In genomic region chr11:10392680-10393079, GRCh38 we compare ENCODE assay signal across 1 cellular context.
TF ChIP-seq lines count a peak whose summit lies in the region.

No MANE protein-coding gene starts in this region.

TF ChIP-seq in K562, 482 proteins besides CTCF, POLR2A, EP300 and RAD21:
- TF ChIP-seq, protein P1, sequence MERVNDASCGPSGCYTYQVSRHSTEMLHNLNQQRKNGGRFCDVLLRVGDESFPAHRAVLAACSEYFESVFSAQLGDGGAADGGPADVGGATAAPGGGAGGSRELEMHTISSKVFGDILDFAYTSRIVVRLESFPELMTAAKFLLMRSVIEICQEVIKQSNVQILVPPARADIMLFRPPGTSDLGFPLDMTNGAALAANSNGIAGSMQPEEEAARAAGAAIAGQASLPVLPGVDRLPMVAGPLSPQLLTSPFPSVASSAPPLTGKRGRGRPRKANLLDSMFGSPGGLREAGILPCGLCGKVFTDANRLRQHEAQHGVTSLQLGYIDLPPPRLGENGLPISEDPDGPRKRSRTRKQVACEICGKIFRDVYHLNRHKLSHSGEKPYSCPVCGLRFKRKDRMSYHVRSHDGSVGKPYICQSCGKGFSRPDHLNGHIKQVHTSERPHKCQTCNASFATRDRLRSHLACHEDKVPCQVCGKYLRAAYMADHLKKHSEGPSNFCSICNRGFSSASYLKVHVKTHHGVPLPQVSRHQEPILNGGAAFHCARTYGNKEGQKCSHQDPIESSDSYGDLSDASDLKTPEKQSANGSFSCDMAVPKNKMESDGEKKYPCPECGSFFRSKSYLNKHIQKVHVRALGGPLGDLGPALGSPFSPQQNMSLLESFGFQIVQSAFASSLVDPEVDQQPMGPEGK (CRISPR knock-in tag; IDR thresholded peaks at IDR 0.05; ENCODE audit: borderline replicate concordance), result no peak
- TF ChIP-seq TFE3 (CRISPR knock-in tag; IDR thresholded peaks at IDR 0.05), result peak; percentile 75
